In genomic region chr6:142254513-142254912, GRCh38 we compare ENCODE assay signal across 24 cellular contexts.
"Had no signal": no experiment of that assay in that cellular context is flagged by ENCODE, and none has a peak within 500 bp of the region (broad histone marks: within the 10 kb centered on the region; RNA-seq: fewer than 3 reads in every experiment).

No MANE protein-coding gene starts in this region.

- H3K36me3 ChIP-seq: heart left ventricle, left lung, ovary, right atrium auricular region, spleen, stomach, thyroid gland, transverse colon, upper lobe of left lung, vagina had no signal

- H3K36me3 Mint-ChIP-seq: mesothelial cell of epicardium; naive B cell; natural killer cell; stimulated activated naive B cell treated with anti-CD40 and anti-IgM and Interleukin-4, amounts not matched to agents 10 μg/mL and 1 μg/mL and 100 μg/mL, for 72 hours had no signal

- H3K27me3 ChIP-seq: heart left ventricle, left lung, ovary, right atrium auricular region, spleen, stomach, testis, thyroid gland, transverse colon, upper lobe of left lung, vagina had no signal

- DNase-seq: heart left ventricle; islet precursor cell; left cardiac atrium; left lung; mesendoderm; naive B cell; natural killer cell; ovary; spleen; stimulated activated CD4-positive, alpha-beta T cell treated with anti-CD3 and anti-CD28 coated beads, Interleukin-4, amount 100 ng/mL, for 1 hour; stimulated activated naive B cell treated with anti-CD40 and anti-IgM and Interleukin-4, amounts not matched to agents 10 μg/mL and 1 μg/mL and 100 μg/mL, for 72 hours; stimulated activated naive CD8-positive, alpha-beta T cell treated with anti-CD3 and anti-CD28 coated beads, Interleukin-15, Interleukin-2, amounts not matched to agents 100 U/mL and 50 U/mL, for 24 hours; stomach; testis; thyroid gland; transverse colon; upper lobe of left lung had no signal

- H3K27ac ChIP-seq: heart left ventricle, left lung, ovary, right atrium auricular region, skin epidermis, spleen, stomach, testis, thyroid gland, transverse colon, upper lobe of left lung, vagina had no signal

- H3K4me3 Mint-ChIP-seq: mesothelial cell of epicardium; naive B cell; natural killer cell; stimulated activated naive B cell treated with anti-CD40 and anti-IgM and Interleukin-4, amounts not matched to agents 10 μg/mL and 1 μg/mL and 100 μg/mL, for 72 hours had no signal

- H3K27me3 Mint-ChIP-seq: progenitor cell of endocrine pancreas; stimulated activated naive B cell treated with anti-CD40 and anti-IgM and Interleukin-4, amounts not matched to agents 10 μg/mL and 1 μg/mL and 100 μg/mL, for 72 hours had no signal

- H3K9me3 Mint-ChIP-seq: natural killer cell; stimulated activated naive B cell treated with anti-CD40 and anti-IgM and Interleukin-4, amounts not matched to agents 10 μg/mL and 1 μg/mL and 100 μg/mL, for 72 hours had no signal

- ATAC-seq: heart left ventricle; left cardiac atrium; left lung; natural killer cell; sciatic nerve; stimulated activated naive B cell treated with anti-CD40 and anti-IgM and Interleukin-4, amounts not matched to agents 10 μg/mL and 1 μg/mL and 100 μg/mL, for 72 hours; stimulated activated naive CD8-positive, alpha-beta T cell treated with anti-CD3 and anti-CD28 coated beads, Interleukin-15, Interleukin-2, amounts not matched to agents 100 U/mL and 50 U/mL, for 24 hours had no signal

- H3K4me1 Mint-ChIP-seq: mesothelial cell of epicardium; natural killer cell; stimulated activated naive B cell treated with anti-CD40 and anti-IgM and Interleukin-4, amounts not matched to agents 10 μg/mL and 1 μg/mL and 100 μg/mL, for 72 hours had no signal

- H3K9me3 ChIP-seq: heart left ventricle, left lung, ovary, right atrium auricular region, spleen, stomach, testis, thyroid gland, transverse colon, upper lobe of left lung, vagina had no signal

- H3K27ac Mint-ChIP-seq: mesothelial cell of epicardium; naive B cell; natural killer cell; progenitor cell of endocrine pancreas; stimulated activated naive B cell treated with anti-CD40 and anti-IgM and Interleukin-4, amounts not matched to agents 10 μg/mL and 1 μg/mL and 100 μg/mL, for 72 hours had no signal

- H3K4me1 ChIP-seq: heart left ventricle, left lung, right atrium auricular region, spleen, stomach, testis, thyroid gland, transverse colon, upper lobe of left lung, vagina had no signal

- H3K4me3 ChIP-seq: heart left ventricle, left lung, lung, ovary, right atrium auricular region, skin epidermis, spleen, stomach, testis, thyroid gland, transverse colon, upper lobe of left lung, vagina had no signal
